10 cellular contexts compared by ENCODE assay signal in genomic region chr2:208101716-208102631, GRCh38. TPM values are rescaled to one million over a fixed set of nuclear protein-coding genes. Genes with fewer than 3 reads are reported as not detected.
A peak's percentile ranks its signal among the peaks of the same experiment; 100 is the strongest.
DNase-seq lines count a peak whose midpoint lies in the region; TF ChIP-seq lines count a peak whose summit lies in the region.
"Had no signal": no experiment of that assay in that cellular context is flagged by ENCODE, and none has a peak within 500 bp of the region (broad histone marks: within the 10 kb centered on the region; RNA-seq: fewer than 3 reads in every experiment).

No MANE protein-coding gene starts in this region.

- H3K9me3 ChIP-seq in neural cell (ENCODE audit: low read length) = no peaks in the 10 kb centered on the region
- H3K9me3 ChIP-seq in tibial artery = no peaks in the 10 kb centered on the region

- no peaks in the 10 kb centered on the region for H3K36me3 Mint-ChIP-seq in brain
- H3K36me3 Mint-ChIP-seq: CD4-positive, CD25-positive, alpha-beta regulatory T cell; IgD-negative memory B cell had no signal

- peaks cover 9% of the 10 kb centered on the region for H3K4me1 Mint-ChIP-seq in brain

- peak; percentile 51 for DNase-seq in NCI-H2171 treated with DMSO at 0.1 percent for 48 hours (lab: John Stamatoyannopoulos, UW)
- DNase-seq in NCI-H2171 (lab: John Stamatoyannopoulos, UW) = no peak
- peak; percentile 28 for DNase-seq in MV-4-11 (lab: John Stamatoyannopoulos, UW)
- DNase-seq in tibial artery = no peak
- no peak for DNase-seq in stimulated activated CD4-positive, alpha-beta T cell treated with anti-CD3 and anti-CD28 coated beads, Interleukin-4, amount 100 ng/mL, for 24 hours
- no peak for DNase-seq in activated naive CD4-positive, alpha-beta T cell treated with Interleukin-2 at 50 U/mL for 16 hours

- H3K27ac ChIP-seq in neural cell (ENCODE audit: low read length) (no peak overlapping the region), tibial artery (no peak overlapping the region)

- H3K9me2 ChIP-seq in neural cell (ENCODE audit: insufficient read depth, low read length) = no peaks in the 10 kb centered on the region

- peak overlapping the region in 2 of 5 experiments; percentile 10 to 21 for H3K27ac Mint-ChIP-seq in brain
- H3K27ac Mint-ChIP-seq: IgD-negative memory B cell had no signal

- H2AFZ ChIP-seq in neural cell (ENCODE audit: low read depth, low read length) = no peak overlapping the region

- peak; percentile 75 for TF ChIP-seq RAD21 in neural cell (conservative IDR thresholded peaks at IDR 0.05)

- H3K4me3 Mint-ChIP-seq in brain = no peak overlapping the region
- H3K4me3 Mint-ChIP-seq: IgD-negative memory B cell had no signal

- H3K9ac ChIP-seq in neural cell (ENCODE audit: low read length) = no peak overlapping the region

- no peaks in the 10 kb centered on the region for H3F3A ChIP-seq in neural cell (ENCODE audit: insufficient read depth, low read length, poor library complexity, severe bottlenecking)

- no peaks in the 10 kb centered on the region for H3K4me1 ChIP-seq in tibial artery

- H3K27me3 ChIP-seq in neural cell (ENCODE audit: insufficient read depth, low read depth, low read length) (no peaks in the 10 kb centered on the region), tibial artery (no peaks in the 10 kb centered on the region)

- no peaks in the 10 kb centered on the region for H4K20me1 ChIP-seq in neural cell (ENCODE audit: insufficient read depth)

- intact Hi-C loops in tibial artery (cut with DNase I; ENCODE audit: low total_unique reads) = no loop called here

- no peak overlapping the region for H3K4me2 ChIP-seq in neural cell (ENCODE audit: low read length)

- H3K27me3 Mint-ChIP-seq in brain = peaks cover 6% of the 10 kb centered on the region
- H3K27me3 Mint-ChIP-seq: CD4-positive, CD25-positive, alpha-beta regulatory T cell had no signal

- H3K4me3 ChIP-seq in neural cell (ENCODE audit: low read length) = no peak overlapping the region
- H3K4me3 ChIP-seq in tibial artery = no peak overlapping the region

- H3K36me3 ChIP-seq in neural cell (ENCODE audit: insufficient read depth, low read length) (no peaks in the 10 kb centered on the region), tibial artery (no peaks in the 10 kb centered on the region)

- peaks cover 0 to 2% (median 0%) of the 10 kb centered on the region in 5 experiments for H3K9me3 Mint-ChIP-seq in brain
- H3K9me3 Mint-ChIP-seq: IgD-negative memory B cell had no signal

- TF ChIP-seq EP300 in neural cell (conservative IDR thresholded peaks at IDR 0.05; ENCODE audit: poor library complexity, severe bottlenecking) = no peak

- TF ChIP-seq CTCF in brain (conservative IDR thresholded peaks at IDR 0.05) (peak; percentile 65 to 74), neural cell (IDR thresholded peaks at IDR 0.05; ENCODE audit: poor library complexity, severe bottlenecking) (peak; percentile 68), tibial artery (IDR thresholded peaks at IDR 0.05) (no peak)

- no peaks in the 10 kb centered on the region for H3K79me2 ChIP-seq in neural cell (replicated peaks; ENCODE audit: insufficient read depth, low read length)

TF ChIP-seq in neural cell, 6 proteins besides CTCF, POLR2A, EP300 and RAD21:
- TF ChIP-seq REST (IDR thresholded peaks at IDR 0.05; ENCODE audit: borderline replicate concordance) (no peak), SMC3 (conservative IDR thresholded peaks at IDR 0.05; ENCODE audit: poor library complexity) (peak; percentile 75)

RNA-seq across cellular contexts. Expression of gene CRYGD, which starts 22.4 kb away (rescaled TPM):
- polyA plus RNA-seq in brain (ENCODE audit: insufficient read depth, low read depth, low replicate concordance) (not detected), neural cell (not detected in 2 replicates)
- polyA minus RNA-seq in neural cell = not detected in 2 replicates
- polyA plus RNA-seq: CD4-positive, CD25-positive, alpha-beta regulatory T cell; IgD-negative memory B cell had no signal

RNA-seq across cellular contexts. Expression of gene CRYGC, which starts 27.7 kb away (rescaled TPM):
- polyA plus RNA-seq in brain (ENCODE audit: insufficient read depth, low read depth, low replicate concordance) (not detected), neural cell (not detected in 2 replicates)
- polyA minus RNA-seq in neural cell = not detected in 2 replicates
- polyA plus RNA-seq: CD4-positive, CD25-positive, alpha-beta regulatory T cell; IgD-negative memory B cell had no signal

RNA-seq across cellular contexts. Expression of gene CRYGB, which starts 44.0 kb away (rescaled TPM):
- polyA plus RNA-seq in brain (ENCODE audit: insufficient read depth, low read depth, low replicate concordance) (not detected), neural cell (not detected in 2 replicates)
- not detected in 2 replicates for polyA minus RNA-seq in neural cell
- polyA plus RNA-seq: CD4-positive, CD25-positive, alpha-beta regulatory T cell; IgD-negative memory B cell had no signal

Comparison
In these comparisons a context has a peak if more than half of its experiments do, and no peak if none do; other contexts are left out.
1. DNase-seq: peak in NCI-H2171 treated with DMSO at 0.1 percent for 48 hours (single experiment) and MV-4-11 (single experiment); none in NCI-H2171 (single experiment), tibial artery (0 of 2), stimulated activated CD4-positive, alpha-beta T cell treated with anti-CD3 and anti-CD28 coated beads, Interleukin-4, amount 100 ng/mL, for 24 hours (single experiment) and activated naive CD4-positive, alpha-beta T cell treated with Interleukin-2 at 50 U/mL for 16 hours (single experiment).
2. CTCF ChIP-seq: peak in brain (2 of 2) and neural cell (single experiment); none in tibial artery (0 of 2).